ENCODE assay signal across 1 cellular context in the genomic region with DNA sequence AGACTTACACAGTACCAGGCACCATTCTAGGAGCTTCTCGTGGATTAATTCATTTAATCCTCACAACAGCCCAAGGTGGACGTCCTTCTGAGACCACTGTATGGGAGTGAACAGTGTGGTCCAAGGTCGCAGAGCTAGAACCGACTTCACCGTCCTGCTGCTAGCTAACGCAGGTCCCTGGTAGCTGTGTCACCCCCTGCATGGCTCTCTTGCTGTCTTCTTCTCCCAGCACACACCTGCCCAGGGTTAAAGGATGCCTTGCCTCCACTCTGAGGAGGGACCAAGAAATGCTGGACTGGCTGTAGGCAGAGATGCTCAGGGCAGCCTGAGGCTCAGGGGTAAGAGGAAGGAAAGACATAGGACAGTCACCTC.
TF ChIP-seq lines count a peak whose summit lies in the region.

No MANE protein-coding gene starts in this region.

TF ChIP-seq in HepG2, 621 proteins besides CTCF, POLR2A, EP300 and RAD21:
- TF ChIP-seq ATF4 (CRISPR knock-in tag; IDR thresholded peaks at IDR 0.05) (no peak), NCOR1 (IDR thresholded peaks at IDR 0.05; ENCODE audit: borderline replicate concordance, low read length) (no peak), NFYB (CRISPR knock-in tag; IDR thresholded peaks at IDR 0.05) (no peak), ZNF232 (CRISPR knock-in tag; IDR thresholded peaks at IDR 0.05; ENCODE audit: borderline replicate concordance) (no peak), NFIB (CRISPR knock-in tag; IDR thresholded peaks at IDR 0.05; ENCODE audit: borderline replicate concordance) (no peak), GFI1 (CRISPR knock-in tag; IDR thresholded peaks at IDR 0.05; ENCODE audit: borderline replicate concordance) (no peak), EHMT2 (IDR thresholded peaks at IDR 0.05; ENCODE audit: borderline replicate concordance, low read depth, low read length) (no peak), ZMYM4 (CRISPR knock-in tag; IDR thresholded peaks at IDR 0.05) (no peak), TRAFD1 (CRISPR knock-in tag; IDR thresholded peaks at IDR 0.05; ENCODE audit: borderline replicate concordance) (no peak), CBX1 (IDR thresholded peaks at IDR 0.05; ENCODE audit: low read depth) (no peak), ZNF816 (CRISPR knock-in tag; IDR thresholded peaks at IDR 0.05; ENCODE audit: borderline replicate concordance) (no peak), MED13 (CRISPR knock-in tag; IDR thresholded peaks at IDR 0.05) (no peak)
- TF ChIP-seq, protein P1, sequence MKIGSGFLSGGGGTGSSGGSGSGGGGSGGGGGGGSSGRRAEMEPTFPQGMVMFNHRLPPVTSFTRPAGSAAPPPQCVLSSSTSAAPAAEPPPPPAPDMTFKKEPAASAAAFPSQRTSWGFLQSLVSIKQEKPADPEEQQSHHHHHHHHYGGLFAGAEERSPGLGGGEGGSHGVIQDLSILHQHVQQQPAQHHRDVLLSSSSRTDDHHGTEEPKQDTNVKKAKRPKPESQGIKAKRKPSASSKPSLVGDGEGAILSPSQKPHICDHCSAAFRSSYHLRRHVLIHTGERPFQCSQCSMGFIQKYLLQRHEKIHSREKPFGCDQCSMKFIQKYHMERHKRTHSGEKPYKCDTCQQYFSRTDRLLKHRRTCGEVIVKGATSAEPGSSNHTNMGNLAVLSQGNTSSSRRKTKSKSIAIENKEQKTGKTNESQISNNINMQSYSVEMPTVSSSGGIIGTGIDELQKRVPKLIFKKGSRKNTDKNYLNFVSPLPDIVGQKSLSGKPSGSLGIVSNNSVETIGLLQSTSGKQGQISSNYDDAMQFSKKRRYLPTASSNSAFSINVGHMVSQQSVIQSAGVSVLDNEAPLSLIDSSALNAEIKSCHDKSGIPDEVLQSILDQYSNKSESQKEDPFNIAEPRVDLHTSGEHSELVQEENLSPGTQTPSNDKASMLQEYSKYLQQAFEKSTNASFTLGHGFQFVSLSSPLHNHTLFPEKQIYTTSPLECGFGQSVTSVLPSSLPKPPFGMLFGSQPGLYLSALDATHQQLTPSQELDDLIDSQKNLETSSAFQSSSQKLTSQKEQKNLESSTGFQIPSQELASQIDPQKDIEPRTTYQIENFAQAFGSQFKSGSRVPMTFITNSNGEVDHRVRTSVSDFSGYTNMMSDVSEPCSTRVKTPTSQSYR (CRISPR knock-in tag; IDR thresholded peaks at IDR 0.05; ENCODE audit: borderline replicate concordance), result no peak
